8 cellular contexts compared by ENCODE assay signal in genomic region chr2:120736202-120736954, GRCh38. TPM values are rescaled to one million over a fixed set of nuclear protein-coding genes. Genes with fewer than 3 reads are reported as not detected.
DNase-seq lines count a peak whose midpoint lies in the region; ATAC-seq, FAIRE-seq and TF ChIP-seq lines count a peak whose summit lies in the region.

No MANE protein-coding gene starts in this region.

- peaks cover 7% of the 10 kb centered on the region for H3K4me1 Mint-ChIP-seq in activated T-cell treated with anti-CD3 and anti-CD28 coated beads, Interleukin-2, amount 50 U/mL, for 24 hours (ENCODE audit: low read depth)
- H3K4me1 Mint-ChIP-seq in MCF 10A (ENCODE audit: insufficient read depth, unreplicated experiment): no peaks in the 10 kb centered on the region

- peak; percentile 39 for DNase-seq in activated T-cell treated with anti-CD3 and anti-CD28 coated beads, Interleukin-2, amount 50 U/mL, for 24 hours
- DNase-seq in activated T-cell treated with anti-CD3 and anti-CD28 coated beads, Interleukin-2, amount 50 U/mL, for 1 hour: no peak
- DNase-seq in MCF 10A (ENCODE audit: unreplicated experiment): peak; percentile 23
- DNase-seq in lung (ENCODE audit: low spot score): peak; percentile 26
- DNase-seq in urothelium cell line (ENCODE audit: low spot score): peak; percentile 80

- TF ChIP-seq CTCF in MCF 10A (IDR thresholded peaks at IDR 0.05; ENCODE audit: unreplicated experiment) (no peak), lung (IDR thresholded peaks at IDR 0.05; ENCODE audit: control extremely low read depth, extremely low read depth) (no peak)

- peak overlapping the region; percentile 10 to 48 for H3K27ac ChIP-seq in lung (ENCODE audit: low read depth in 1 of 2, low read length in 1 of 2)

- H3K4me3 ChIP-seq in lung: peak overlapping the region; percentile 15

- POLR2A ChIA-PET in MCF 10A (lab: Yijun Ruan, JAX): interaction anchor here (0.6 kb wide), 1 partner anchor 24 kb away, joined by 3 read pairs; no protein-coding TSS in a partner anchor

- intact Hi-C loops in MCF 10A (cut with micrococcal nuclease): loop anchor here (5.0 to 10.0 kb wide), 2 partner anchors 58 to 211 kb away; no protein-coding TSS in a partner anchor

- ATAC-seq in lung (ENCODE audit: insufficient read depth, low FRiP score): no peak
- no peak for ATAC-seq in GM18873 (IDR thresholded peaks at IDR 0.05; ENCODE audit: low FRiP score, unreplicated experiment)
- no peak for ATAC-seq in HG02623 (IDR thresholded peaks at IDR 0.05; ENCODE audit: unreplicated experiment)
- no peak for ATAC-seq in HG03521 (IDR thresholded peaks at IDR 0.05; ENCODE audit: unreplicated experiment)

- no peaks in the 10 kb centered on the region for H3K36me3 Mint-ChIP-seq in activated T-cell treated with anti-CD3 and anti-CD28 coated beads, Interleukin-2, amount 50 U/mL, for 24 hours (ENCODE audit: low read depth)
- H3K36me3 Mint-ChIP-seq in MCF 10A (ENCODE audit: insufficient read depth, unreplicated experiment): no peaks in the 10 kb centered on the region

- CTCF ChIA-PET in MCF 10A (lab: Yijun Ruan, JAX): interaction anchor here (0.6 to 4.3 kb wide), 9 partner anchors 11 to 348 kb away, joined by 3 to 40 read pairs (median 4); no protein-coding TSS in a partner anchor

- H3K27ac Mint-ChIP-seq in activated T-cell treated with anti-CD3 and anti-CD28 coated beads, Interleukin-2, amount 50 U/mL, for 24 hours: no peak overlapping the region
- H3K27ac Mint-ChIP-seq in MCF 10A (ENCODE audit: low read depth, unreplicated experiment): no peak overlapping the region

- H3K9me3 ChIP-seq in lung (ENCODE audit: control insufficient read depth in 2 of 2, insufficient read depth in 1 of 2, low read length in 1 of 2): peaks cover 0 to 6% of the 10 kb centered on the region in 2 donors

- no peaks in the 10 kb centered on the region for H3K9me3 Mint-ChIP-seq in activated T-cell treated with anti-CD3 and anti-CD28 coated beads, Interleukin-2, amount 50 U/mL, for 24 hours
- no peaks in the 10 kb centered on the region for H3K9me3 Mint-ChIP-seq in MCF 10A (ENCODE audit: unreplicated experiment)

- H3K4me1 ChIP-seq in lung (ENCODE audit: control insufficient read depth in 2 of 2, insufficient read depth in 2 of 2, low read length in 2 of 2): peaks cover 0 to 11% of the 10 kb centered on the region in 2 donors

- WGBS in lung, 2 donors: 0 to 1% methylated on average over 55 to 60 of the region's 60 CpGs

- BruUV-seq in MCF 10A (replicated peaks; lab: Mats Ljungman, UMichigan): no TSS peak

- H3K27me3 Mint-ChIP-seq in activated T-cell treated with anti-CD3 and anti-CD28 coated beads, Interleukin-2, amount 50 U/mL, for 24 hours: peaks cover 88% of the 10 kb centered on the region
- H3K27me3 Mint-ChIP-seq in MCF 10A (ENCODE audit: insufficient read depth, unreplicated experiment): peaks cover 47% of the 10 kb centered on the region

- H3K36me3 ChIP-seq in lung (ENCODE audit: control insufficient read depth in 2 of 2, insufficient read depth in 2 of 2, low read length in 2 of 2): no peaks in the 10 kb centered on the region

- H3K4me3 Mint-ChIP-seq in activated T-cell treated with anti-CD3 and anti-CD28 coated beads, Interleukin-2, amount 50 U/mL, for 24 hours: no peak overlapping the region
- H3K4me3 Mint-ChIP-seq in MCF 10A (ENCODE audit: unreplicated experiment): peak overlapping the region; percentile 79

- peaks cover 26% of the 10 kb centered on the region for H3K27me3 ChIP-seq in lung (ENCODE audit: control insufficient read depth, insufficient read depth)

- FAIRE-seq in urothelium cell line (lab: Jason Lieb, UNC): no peak

RNA-seq across cellular contexts. Expression of gene GLI2, which starts 0.7 kb away (rescaled TPM):
- total RNA-seq in MCF 10A (2022) (0.61 and 0.74 TPM in 2 replicates), lung (1 to 10 TPM; 5.8 to 9.2 TPM)
- 1 to 10 TPM; 1.1 TPM for polyA plus RNA-seq in lung
